In genomic region chr16:89720859-89721643, GRCh38 we compare ENCODE assay signal across 1 cellular context.
TF ChIP-seq lines count a peak whose summit lies in the region.

VPS9D1 (minus strand) TSS chr16:89720898; CDS start chr16:89720861, 37 bp downstream.
ZNF276 (plus strand) TSS chr16:89721537; CDS start chr16:89721641, 104 bp downstream.

TF ChIP-seq in SK-N-SH, 30 proteins besides CTCF, POLR2A, EP300 and RAD21 (continued from another document):
- TF ChIP-seq JUND (IDR thresholded peaks at IDR 0.05) = no peak
